17 cellular contexts compared by ENCODE assay signal in the genomic region with DNA sequence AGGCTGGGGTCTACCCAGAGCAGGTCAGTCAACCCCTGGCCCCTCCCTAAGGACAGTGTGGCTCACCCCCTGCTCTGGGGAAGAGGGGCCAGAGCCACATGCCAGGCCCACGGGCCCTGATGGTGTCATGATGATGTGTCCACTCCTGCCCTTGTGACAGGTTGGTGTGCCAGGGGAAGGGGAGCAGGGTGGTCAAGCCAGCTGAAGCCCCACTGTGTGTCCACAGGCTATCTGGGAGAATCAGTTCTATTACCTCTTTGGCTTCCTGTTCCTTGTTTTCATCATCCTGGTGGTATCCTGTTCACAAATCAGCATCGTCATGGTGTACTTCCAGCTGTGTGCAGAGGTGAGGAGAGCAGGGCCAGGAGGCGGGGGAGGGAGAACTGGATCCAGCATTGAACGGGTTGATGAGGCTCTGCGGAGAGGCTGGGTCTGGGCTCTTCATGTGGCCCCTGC.
"Had no signal": no experiment of that assay in that cellular context is flagged by ENCODE, and none has a peak within 500 bp of the region (broad histone marks: within the 10 kb centered on the region; RNA-seq: fewer than 3 reads in every experiment).

No MANE protein-coding gene starts in this region.

- FAIRE-seq: keratinocyte had no signal

- H3K27me3 Mint-ChIP-seq: activated CD4-positive, alpha-beta T cell treated with anti-CD3 and anti-CD28 coated beads for 36 hours; activated CD8-positive, alpha-beta memory T cell treated with anti-CD3 and anti-CD28 coated beads, Interleukin-2, amount 10 ng/mL, durations not matched to agents 7 days and 5 days; activated naive CD8-positive, alpha-beta T cell; stimulated activated naive CD8-positive, alpha-beta T cell treated with anti-CD3 and anti-CD28 coated beads, Interleukin-15, Interleukin-2, amounts not matched to agents 100 ng/mL and 50 ng/mL, for 24 hours had no signal

- H3K4me3 Mint-ChIP-seq: activated CD4-positive, alpha-beta T cell treated with anti-CD3 and anti-CD28 coated beads for 36 hours; activated CD8-positive, alpha-beta memory T cell treated with anti-CD3 and anti-CD28 coated beads, Interleukin-2, amount 10 ng/mL, durations not matched to agents 7 days and 5 days; activated naive CD8-positive, alpha-beta T cell; activated T-cell treated with anti-CD3 and anti-CD28 coated beads, Interleukin-2, amount 50 U/mL, for 4 hours; natural killer cell; stimulated activated naive CD8-positive, alpha-beta T cell treated with anti-CD3 and anti-CD28 coated beads, Interleukin-15, Interleukin-2, amounts not matched to agents 100 ng/mL and 50 ng/mL, for 24 hours; WTC11 had no signal

- H3K4me1 Mint-ChIP-seq: activated CD8-positive, alpha-beta memory T cell treated with anti-CD3 and anti-CD28 coated beads, Interleukin-2, amount 10 ng/mL, durations not matched to agents 7 days and 5 days; WTC11 had no signal

- H3K9me3 Mint-ChIP-seq: activated T-cell treated with anti-CD3 and anti-CD28 coated beads, Interleukin-2, amount 50 U/mL, for 4 hours; natural killer cell; stimulated activated naive CD8-positive, alpha-beta T cell treated with anti-CD3 and anti-CD28 coated beads, Interleukin-15, Interleukin-2, amounts not matched to agents 100 ng/mL and 50 ng/mL, for 24 hours; WTC11 had no signal

- DNase-seq: activated CD4-positive, alpha-beta T cell treated with anti-CD3 and anti-CD28 coated beads for 36 hours; activated CD4-positive, alpha-beta T cell treated with anti-CD3 and anti-CD28 coated beads, Interleukin-2, amount 50 U/mL, for 48 hours; activated CD8-positive, alpha-beta memory T cell treated with anti-CD3 and anti-CD28 coated beads, Interleukin-2, amount 10 ng/mL, durations not matched to agents 7 days and 5 days; activated gamma-delta T cell; activated T-cell treated with anti-CD3 and anti-CD28 coated beads, Interleukin-2, amount 50 U/mL, for 4 hours; dermis blood vessel endothelial cell; effector memory CD4-positive, alpha-beta T cell; hypothalamus; lower lobe of right lung; natural killer cell; posterior cingulate gyrus; stimulated activated CD4-positive, alpha-beta T cell treated with anti-CD3 and anti-CD28 coated beads, Interleukin-12 subunit alpha, Interleukin-12 subunit beta, amount 100 ng/mL, for 4 hours; stimulated activated CD4-positive, alpha-beta T cell treated with anti-CD3 and anti-CD28 coated beads, Interleukin-1b, Interleukin-23, amount 100 ng/mL, for 48 hours had no signal

- H3K27ac Mint-ChIP-seq: activated CD8-positive, alpha-beta memory T cell treated with anti-CD3 and anti-CD28 coated beads, Interleukin-2, amount 10 ng/mL, durations not matched to agents 7 days and 5 days; natural killer cell; stimulated activated naive CD8-positive, alpha-beta T cell treated with anti-CD3 and anti-CD28 coated beads, Interleukin-15, Interleukin-2, amounts not matched to agents 100 ng/mL and 50 ng/mL, for 24 hours; WTC11 had no signal
